ENCODE assay signal across 24 cellular contexts in genomic region chr15:92578096-92578835, GRCh38.
DNase-seq lines count a peak whose midpoint lies in the region; ATAC-seq, FAIRE-seq and TF ChIP-seq lines count a peak whose summit lies in the region.
"Had no signal": no experiment of that assay in that cellular context is flagged by ENCODE, and none has a peak within 500 bp of the region (broad histone marks: within the 10 kb centered on the region; RNA-seq: fewer than 3 reads in every experiment).

No MANE protein-coding gene starts in this region.

- H3K27ac Mint-ChIP-seq in osteocyte (ENCODE audit: unreplicated experiment): no peak overlapping the region
- H3K27ac Mint-ChIP-seq: CD4-positive, alpha-beta T cell had no signal

- POLR2A ChIA-PET in A549 (lab: Yijun Ruan, JAX): no interaction called here
- POLR2A ChIA-PET in HEK293T (lab: Yijun Ruan, JAX): no interaction called here

- H3K27me3 ChIP-seq in mammary epithelial cell (ENCODE audit: insufficient read depth, low read length): no peaks in the 10 kb centered on the region
- H3K27me3 ChIP-seq: BLaER1 had no signal

- H3K4me2 ChIP-seq in A549 (no peak overlapping the region), mammary epithelial cell (ENCODE audit: insufficient read depth, low read depth, low read length) (no peak overlapping the region)
- H3K4me2 ChIP-seq: BLaER1 had no signal

- dilution Hi-C loops in mammary epithelial cell (cut with HindIII; ENCODE audit: low sequenced_read_pairs): loop anchor here (10.0 kb wide), 1 partner anchor 83 kb away; no protein-coding TSS in a partner anchor

- H3K4me1 Mint-ChIP-seq in osteocyte (ENCODE audit: unreplicated experiment): no peaks in the 10 kb centered on the region

- H3K9me3 ChIP-seq in A549 (peaks cover 2% of the 10 kb centered on the region), mammary epithelial cell (replicated peaks; ENCODE audit: insufficient read depth, low read length) (no peaks in the 10 kb centered on the region)
- H3K9me3 ChIP-seq: BLaER1, HAP-1 had no signal

- no peak overlapping the region for H3K27ac ChIP-seq in A549
- H3K27ac ChIP-seq in coronary artery: no peak overlapping the region
- H3K27ac ChIP-seq in mammary epithelial cell (ENCODE audit: insufficient read depth, low read depth, low read length): no peak overlapping the region
- H3K27ac ChIP-seq: BLaER1, GM23248 had no signal

- TF ChIP-seq EP300 in A549 (IDR thresholded peaks at IDR 0.05): no peak

- H3K79me2 ChIP-seq in mammary epithelial cell (ENCODE audit: insufficient read depth, low read length): no peaks in the 10 kb centered on the region

- DNase-seq in A549 (ENCODE audit: low read depth in 1 of 2, low spot score in 1 of 2) (no peak), D341Med (ENCODE audit: low spot score) (peak; percentile 3), coronary artery (ENCODE audit: low spot score) (peak; percentile 47), osteocyte (ENCODE audit: extremely low spot score, unreplicated experiment) (peak; percentile 59), GM12892 (ENCODE audit: insufficient read length) (no peak), HEK293T (ENCODE audit: extremely low spot score) (no peak), mammary epithelial cell (no peak)
- DNase-seq: ACHN; CD4-positive, alpha-beta T cell; COR-L47; DMS 273 treated with DMSO at 0.1 percent for 48 hours; DMS79 treated with DMSO at 0.1 percent for 48 hours; GM23248; Kasumi-1; NCI-H1048; NCI-H1436; NCI-H187 treated with DMSO at 0.1 percent for 48 hours; NCI-H2107; NCI-H446 treated with DMSO at 0.1 percent for 48 hours; NCI-H526 treated with DMSO at 0.1 percent for 48 hours; PC-3; Right ventricle myocardium superior had no signal

- no peak for FAIRE-seq in A549 (lab: Jason Lieb, UNC)
- no peak for FAIRE-seq in GM12892 (lab: Jason Lieb, UNC)

- TF ChIP-seq POLR2A in A549 (IDR thresholded peaks at IDR 0.05; ENCODE audit: low read length) (no peak), GM12892 (IDR thresholded peaks at IDR 0.05; ENCODE audit: low read depth, low read length) (no peak)

- CTCF ChIA-PET in A549 (lab: Yijun Ruan, JAX): no interaction called here
- CTCF ChIA-PET in HEK293T (lab: Yijun Ruan, JAX): no interaction called here
- CTCF ChIA-PET in mammary epithelial cell (lab: Charles Lee; ENCODE audit: low non-redundant PET): no interaction called here

- H3K4me3 ChIP-seq in A549: no peak overlapping the region
- H3K4me3 ChIP-seq in coronary artery: no peak overlapping the region
- H3K4me3 ChIP-seq in mammary epithelial cell (replicated peaks in 1 of 3; ENCODE audit: insufficient read depth in 1 of 3, low read depth in 2 of 3, low read length in 3 of 3): no peak overlapping the region
- H3K4me3 ChIP-seq: BLaER1, GM23248, HAP-1 had no signal

- intact Hi-C loops in mammary epithelial cell (cut with micrococcal nuclease): no loop called here

- no peak overlapping the region for H3K9ac ChIP-seq in mammary epithelial cell (ENCODE audit: insufficient read depth, low read length)
- H3K9ac ChIP-seq: BLaER1, GM23248 had no signal

- TF ChIP-seq CTCF in A549 (IDR thresholded peaks at IDR 0.05) (no peak), coronary artery (IDR thresholded peaks at IDR 0.05) (no peak), osteocyte (IDR thresholded peaks at IDR 0.05) (no peak), mammary epithelial cell (conservative IDR thresholded peaks at IDR 0.05 in 1 of 2, IDR thresholded peaks at IDR 0.05 in 1 of 2; ENCODE audit: extremely low read depth in 1 of 2, insufficient read depth in 1 of 2, low read depth in 1 of 2, low read length in 2 of 2) (no peak)

- no peak for TF ChIP-seq RAD21 in A549 (conservative IDR thresholded peaks at IDR 0.05 in 1 of 2, IDR thresholded peaks at IDR 0.05 in 1 of 2)

- no peaks in the 10 kb centered on the region for H3K36me3 ChIP-seq in mammary epithelial cell (ENCODE audit: insufficient read depth, low read length)
- H3K36me3 ChIP-seq: BLaER1, HAP-1 had no signal

- H3K9me3 Mint-ChIP-seq in osteocyte (ENCODE audit: unreplicated experiment): no peaks in the 10 kb centered on the region
- H3K9me3 Mint-ChIP-seq: CD4-positive, alpha-beta T cell had no signal

- no peak overlapping the region for H2AFZ ChIP-seq in mammary epithelial cell (ENCODE audit: low read depth, low read length)
- H2AFZ ChIP-seq: GM23248 had no signal

- BruUV-seq in mammary epithelial cell (replicated peaks; lab: Mats Ljungman, UMichigan): no TSS peak

- ATAC-seq in A549: no peak
- ATAC-seq: PC-3 had no signal

- in situ Hi-C loops in mammary epithelial cell (cut with MboI; ENCODE audit: low sequenced_read_pairs in 2 of 2): no loop called here

- H3K4me1 ChIP-seq in A549 (no peaks in the 10 kb centered on the region), mammary epithelial cell (ENCODE audit: insufficient read depth, low read length) (no peaks in the 10 kb centered on the region)
- H3K4me1 ChIP-seq: BLaER1, HAP-1 had no signal

- no peaks in the 10 kb centered on the region for H4K20me1 ChIP-seq in mammary epithelial cell (ENCODE audit: insufficient read depth, low read length)
- H4K20me1 ChIP-seq: BLaER1 had no signal

- no peaks in the 10 kb centered on the region for H3K36me3 Mint-ChIP-seq in osteocyte (ENCODE audit: unreplicated experiment)

- H3K27me3 Mint-ChIP-seq in osteocyte (ENCODE audit: unreplicated experiment): peaks cover 49% of the 10 kb centered on the region

- no peak overlapping the region for H3K4me3 Mint-ChIP-seq in osteocyte (ENCODE audit: unreplicated experiment)
- H3K4me3 Mint-ChIP-seq: CD4-positive, alpha-beta T cell had no signal

- 16% methylated on average over 12 of the region's 12 CpGs for WGBS in A549 (ENCODE audit: missing lambda C conversion rate)
- 64% methylated on average over 12 of the region's 12 CpGs for WGBS in mammary epithelial cell (ENCODE audit: low coverage, missing lambda C conversion rate)

TF ChIP-seq in A549, 52 proteins besides CTCF, POLR2A, EP300 and RAD21:
- no peak for TF ChIP-seq NPAS2 (CRISPR knock-in tag; IDR thresholded peaks at IDR 0.05; ENCODE audit: borderline replicate concordance)
- TF ChIP-seq HMGXB4 (CRISPR knock-in tag; IDR thresholded peaks at IDR 0.05; ENCODE audit: borderline replicate concordance): no peak
- TF ChIP-seq MAFK (IDR thresholded peaks at IDR 0.05; ENCODE audit: partially characterized antibody): peak; percentile 18
- no peak for TF ChIP-seq HOXB13 (CRISPR knock-in tag; IDR thresholded peaks at IDR 0.05; ENCODE audit: low read depth)

TF ChIP-seq in HEK293T, 16 proteins besides CTCF, POLR2A, EP300 and RAD21:
- TF ChIP-seq HDGF (IDR thresholded peaks at IDR 0.05; ENCODE audit: borderline replicate concordance) (no peak), TARDBP (IDR thresholded peaks at IDR 0.05) (no peak), BHLHE40 (IDR thresholded peaks at IDR 0.05; ENCODE audit: borderline replicate concordance) (no peak), FOXM1 (IDR thresholded peaks at IDR 0.05; ENCODE audit: borderline replicate concordance) (no peak), ZNF384 (IDR thresholded peaks at IDR 0.05) (no peak), ARNT (IDR thresholded peaks at IDR 0.05) (no peak), FOXA1 (IDR thresholded peaks at IDR 0.05) (no peak), NFRKB (IDR thresholded peaks at IDR 0.05) (no peak), L3MBTL2 (conservative IDR thresholded peaks at IDR 0.05) (no peak), PKNOX1 (IDR thresholded peaks at IDR 0.05) (no peak), ELF4 (IDR thresholded peaks at IDR 0.05) (no peak), LEF1 (IDR thresholded peaks at IDR 0.05; ENCODE audit: borderline replicate concordance) (no peak), FOXK2 (IDR thresholded peaks at IDR 0.05) (no peak), CTBP1 (IDR thresholded peaks at IDR 0.05; ENCODE audit: borderline replicate concordance) (no peak), SP1 (IDR thresholded peaks at IDR 0.05) (no peak), SUZ12 (IDR thresholded peaks at IDR 0.05) (no peak)

Comparison
In these comparisons a context has a peak if more than half of its experiments do, and no peak if none do; other contexts are left out.
1. DNase-seq: peak in D341Med (single experiment), coronary artery (single experiment) and osteocyte (single experiment); none in A549 (0 of 2), GM12892 (single experiment), HEK293T (single experiment) and mammary epithelial cell (single experiment).